Comparison of ENCODE assay signal across 9 cellular contexts in genomic region chr2:207149253-207150213, GRCh38. TPM values are rescaled to one million over a fixed set of nuclear protein-coding genes. Genes with fewer than 3 reads are reported as not detected.
DNase-seq lines count a peak whose midpoint lies in the region; ATAC-seq, FAIRE-seq and TF ChIP-seq lines count a peak whose summit lies in the region.
"Had no signal": no experiment of that assay in that cellular context is flagged by ENCODE, and none has a peak within 500 bp of the region (broad histone marks: within the 10 kb centered on the region; RNA-seq: fewer than 3 reads in every experiment).

No MANE protein-coding gene starts in this region.

- FAIRE-seq in H1 (lab: Jason Lieb, UNC): no peak
- FAIRE-seq: G401.6 had no signal

- 86% methylated on average over 6 of the region's 6 CpGs; no CpG with 5 or more reads in 1 of the 2 experiments for WGBS in H1 (ENCODE audit: extremely low coverage in 1 of 2, insufficient coverage in 1 of 2, insufficient read length in 1 of 2, insufficient replicate concordance in 2 of 2, low coverage in 1 of 2, low lambda C conversion rate in 2 of 2, missing lambda C conversion rate in 1 of 2), 2 experiments
- WGBS in transverse colon (ENCODE audit: low coverage in 1 of 2), 2 donors: 71 to 80% methylated on average over 2 to 6 of the region's 6 CpGs
- WGBS in neuronal stem cell (ENCODE audit: extremely low coverage in 2 of 2, insufficient read length in 2 of 2, insufficient replicate concordance in 1 of 2), 2 donors: no CpG with 5 or more reads among the region's 6 CpGs

- no peaks in the 10 kb centered on the region for H4K20me1 ChIP-seq in H1 (replicated peaks in 1 of 2; ENCODE audit: control insufficient read depth in 1 of 2, insufficient read depth in 2 of 2, low read length in 2 of 2)

- no peak overlapping the region for H4K5ac ChIP-seq in H1 (ENCODE audit: insufficient read length, low read depth, low read length)

- H3K27ac ChIP-seq in H1 (ENCODE audit: low read depth, low read length): no peak overlapping the region
- peak overlapping the region; percentile 14 to 53 (median 45) for H3K27ac ChIP-seq in transverse colon
- H3K27ac ChIP-seq in neuronal stem cell (replicated peaks; ENCODE audit: low read length): no peak overlapping the region

- POLR2A ChIA-PET in H1 (lab: Charles Lee; ENCODE audit: partially characterized antibody): interaction anchor here (1.0 to 9.2 kb wide), 2 partner anchors 15 to 17 kb away, joined by 3 to 103 read pairs; partner anchors contain the start of gene KLF7

- H3K27me3 ChIP-seq in H1 (replicated peaks in 1 of 4; ENCODE audit: control insufficient read depth in 3 of 4, extremely low read depth in 1 of 4, insufficient read depth in 3 of 4, low read length in 3 of 4) (no peaks in the 10 kb centered on the region), transverse colon (no peaks in the 10 kb centered on the region), neuronal stem cell (ENCODE audit: control insufficient read depth in 3 of 3, insufficient read depth in 3 of 3, low read depth in 1 of 3, low read length in 3 of 3) (no peaks in the 10 kb centered on the region)

- peaks cover 8 to 69% of the 10 kb centered on the region in 2 experiments; a peak in 3 of 4 replicates for H3K79me2 ChIP-seq in H1 (ENCODE audit: control insufficient read depth in 1 of 2, insufficient read depth in 2 of 2, low read length in 2 of 2)

- H3K4me2 ChIP-seq in H1 (ENCODE audit: insufficient read depth in 1 of 2, low read depth in 2 of 2, low read length in 2 of 2) (0 out of 4 replicates have a peak overlapping the region, but pooled peaks of 1 of the 2 experiments have one; percentile 13), neuronal stem cell (ENCODE audit: insufficient read depth, low read length, poor library complexity, severe bottlenecking) (no peak overlapping the region)

- peak overlapping the region; percentile 40; the same call in 1 of the 2 replicates for H2BK20ac ChIP-seq in H1 (ENCODE audit: low read length)

- H4K91ac ChIP-seq in H1 (replicated peaks; ENCODE audit: insufficient read length, low read length): peak overlapping the region; percentile 22
- no peak overlapping the region for H4K91ac ChIP-seq in neuronal stem cell (ENCODE audit: low read depth, low read length, poor library complexity)

- H4K8ac ChIP-seq in H1 (ENCODE audit: extremely low read depth, insufficient read depth, low read length) (no peak overlapping the region), neuronal stem cell (ENCODE audit: low read depth, low read length) (no peak overlapping the region)

- peaks cover 10 to 26% (median 22%) of the 10 kb centered on the region in 4 experiments; a peak in 6 of 7 replicates for H3K4me1 ChIP-seq in H1 (replicated peaks in 1 of 4; ENCODE audit: control insufficient read depth in 3 of 4, insufficient read depth in 4 of 4, low read length in 3 of 4)
- peaks cover 32 to 65% (median 44%) of the 10 kb centered on the region in 4 donors for H3K4me1 ChIP-seq in transverse colon
- H3K4me1 ChIP-seq in neuronal stem cell (ENCODE audit: control insufficient read depth in 2 of 2, insufficient read depth in 1 of 2, low read depth in 1 of 2, low read length in 2 of 2): peaks cover 22 to 47% of the 10 kb centered on the region in 2 donors

- H3K56ac ChIP-seq in H1 (replicated peaks; ENCODE audit: insufficient read length, low read depth, low read length): no peak overlapping the region

- peak overlapping the region; percentile 21; the same call in 1 of the 2 replicates for H2BK15ac ChIP-seq in H1 (ENCODE audit: low read length)
- H2BK15ac ChIP-seq in neuronal stem cell (ENCODE audit: low read length): no peak overlapping the region

- CTCF ChIA-PET in H1 (lab: Charles Lee; ENCODE audit: partially characterized antibody): no interaction called here

- TF ChIP-seq EP300 in H1 (IDR thresholded peaks at IDR 0.05; ENCODE audit: borderline replicate concordance in 1 of 2, low read depth in 2 of 2, low read length in 2 of 2) (no peak), transverse colon (IDR thresholded peaks at IDR 0.05; ENCODE audit: low read depth) (no peak)

- H3K9ac ChIP-seq in H1 (replicated peaks in 1 of 4; ENCODE audit: extremely low read depth in 1 of 4, low read depth in 3 of 4, low read length in 3 of 4): no peak overlapping the region
- no peak overlapping the region for H3K9ac ChIP-seq in neuronal stem cell (ENCODE audit: low read depth, low read length, poor library complexity)

- peak; percentile 23 for DNase-seq in AG10803 (ENCODE audit: low read depth)
- no peak for DNase-seq in H1 (ENCODE audit: low read depth in 1 of 2, low spot score in 2 of 2)
- DNase-seq in transverse colon: no peak
- no peak for DNase-seq in neuronal stem cell (ENCODE audit: low spot score)
- DNase-seq in AG08395 (ENCODE audit: low spot score): no peak
- DNase-seq in foreskin melanocyte: no peak

- no peak overlapping the region for H3K23ac ChIP-seq in H1 (ENCODE audit: insufficient read length)
- no peak overlapping the region for H3K23ac ChIP-seq in neuronal stem cell (ENCODE audit: low read depth, low read length, poor library complexity)

- 0 out of 2 replicates have a peak overlapping the region, but pooled peaks have one; percentile 5 for H3K18ac ChIP-seq in H1 (ENCODE audit: extremely low read depth, low read length)
- no peak overlapping the region for H3K18ac ChIP-seq in neuronal stem cell (ENCODE audit: low read length)

- ATAC-seq in GM19463 (IDR thresholded peaks at IDR 0.05; ENCODE audit: unreplicated experiment) (peak; percentile 81), HG03520 (IDR thresholded peaks at IDR 0.05; ENCODE audit: unreplicated experiment) (peak; percentile 74)

- in situ Hi-C loops in transverse colon (cut with MboI; ENCODE audit: low pct_ligation_motif_present in 1 of 4, low pct_unique_long_range_greater_than_20kb in 1 of 4, low sequenced_read_pairs in 3 of 4): loop anchor here in 1 of 4 donors (25.0 kb wide), 1 partner anchor 113 kb away; no protein-coding TSS in a partner anchor

- intact Hi-C loops in transverse colon (cut with DNase I; ENCODE audit: low total_unique reads): no loop called here

- H2BK120ac ChIP-seq in H1 (replicated peaks; ENCODE audit: low read depth, low read length): peak overlapping the region; percentile 10
- no peak overlapping the region for H2BK120ac ChIP-seq in neuronal stem cell (ENCODE audit: low read depth, low read length)

- H3K79me1 ChIP-seq in H1 (ENCODE audit: low read depth, low read length): peaks cover 9% of the 10 kb centered on the region
- peaks cover 2% of the 10 kb centered on the region for H3K79me1 ChIP-seq in neuronal stem cell (ENCODE audit: low read depth, low read length)

- H3K4me3 ChIP-seq in AG10803 (ENCODE audit: low read length) (no peak overlapping the region), H1 (ENCODE audit: extremely low read depth in 1 of 4, insufficient read depth in 2 of 4, low read depth in 3 of 4, low read length in 4 of 4) (no peak overlapping the region), transverse colon (no peak overlapping the region), neuronal stem cell (ENCODE audit: low read length in 2 of 2) (no peak overlapping the region)

- H3K9me3 ChIP-seq in H1 (ENCODE audit: insufficient read depth in 2 of 2, low read depth in 1 of 2, low read length in 1 of 2): no peaks in the 10 kb centered on the region
- no peaks in the 10 kb centered on the region for H3K9me3 ChIP-seq in transverse colon
- no peaks in the 10 kb centered on the region for H3K9me3 ChIP-seq in neuronal stem cell (replicated peaks in 1 of 2; ENCODE audit: control insufficient read depth in 2 of 2, insufficient read depth in 1 of 2, low read depth in 1 of 2, low read length in 2 of 2)

- H3K36me3 ChIP-seq in H1 (ENCODE audit: control insufficient read depth in 2 of 4, insufficient read depth in 4 of 4, low read length in 3 of 4): peaks cover 0 to 9% (median 0%) of the 10 kb centered on the region in 4 experiments; a peak in 2 of 8 replicates
- H3K36me3 ChIP-seq in transverse colon: no peaks in the 10 kb centered on the region
- H3K36me3 ChIP-seq in neuronal stem cell (replicated peaks in 1 of 2; ENCODE audit: control insufficient read depth in 2 of 2, insufficient read depth in 2 of 2, low read length in 2 of 2): peaks cover 0 to 43% of the 10 kb centered on the region in 2 donors

- TF ChIP-seq RAD21 in H1 (IDR thresholded peaks at IDR 0.05 in 1 of 2, conservative IDR thresholded peaks at IDR 0.05 in 1 of 2; ENCODE audit: low read depth in 2 of 2, low read length in 2 of 2): no peak

- H2AK5ac ChIP-seq in H1 (ENCODE audit: low read depth, low read length) (peak overlapping the region; percentile 7; the same call in 1 of the 2 replicates), neuronal stem cell (ENCODE audit: low read depth, low read length) (no peak overlapping the region)

- no peaks in the 10 kb centered on the region for H3K23me2 ChIP-seq in H1 (ENCODE audit: low read depth, low read length)

- H2BK12ac ChIP-seq in H1 (ENCODE audit: low read depth, low read length) (peak overlapping the region; percentile 10; the same call in 1 of the 2 replicates), neuronal stem cell (ENCODE audit: low read length) (no peak overlapping the region)

- H2AFZ ChIP-seq in H1 (ENCODE audit: low read length) (no peak overlapping the region), neuronal stem cell (ENCODE audit: low read length) (no peak overlapping the region)

- H3K4ac ChIP-seq in H1 (replicated peaks; ENCODE audit: insufficient read length, low read depth, low read length) (no peak overlapping the region), neuronal stem cell (ENCODE audit: low read length) (no peak overlapping the region)

- TF ChIP-seq POLR2A in H1 (IDR thresholded peaks at IDR 0.05; ENCODE audit: control extremely low read depth in 1 of 2, low read depth in 2 of 2, low read length in 2 of 2): no peak
- TF ChIP-seq POLR2A in transverse colon (IDR thresholded peaks at IDR 0.05): no peak

- H2BK5ac ChIP-seq in H1 (ENCODE audit: low read depth, low read length) (0 out of 2 replicates have a peak overlapping the region, but pooled peaks have one; percentile 13), neuronal stem cell (ENCODE audit: low read length) (no peak overlapping the region)

- H3K14ac ChIP-seq in H1 (ENCODE audit: insufficient read length) (no peak overlapping the region), neuronal stem cell (ENCODE audit: low read length) (no peak overlapping the region)

- no peak for TF ChIP-seq CTCF in AG10803 (conservative IDR thresholded peaks at IDR 0.05; ENCODE audit: low read length)
- no peak for TF ChIP-seq CTCF in H1 (IDR thresholded peaks at IDR 0.05; ENCODE audit: control extremely low read depth in 1 of 3, insufficient read depth in 1 of 3, low read depth in 1 of 3, low read length in 3 of 3)
- no peak for TF ChIP-seq CTCF in transverse colon (IDR thresholded peaks at IDR 0.05)

RNA-seq across cellular contexts. Expression of gene KLF7, which starts 16.2 kb away (rescaled TPM):
- total RNA-seq in H1 (2021; fragmentation: NEBNext Ultra II Directional; extraction: Animal tissue kit (Norgen Biotek cat#: 25700)): 21.3 and 23.3 TPM in 2 replicates
- 9.6 and 19.3 TPM in 2 replicates for polyA plus RNA-seq in H1 (2011; rRNA removed)
- 11.3 TPM for polyA plus RNA-seq in H1 (2011; cell fraction: cytosol; rRNA removed)
- polyA plus RNA-seq in H1 (2011; cell fraction: nucleus; rRNA removed): 28.7 TPM
- polyA plus RNA-seq in H1 (2012, experiment 1 of 2): 7.7 to 13.3 TPM (median 12.2 TPM) in 4 replicates
- polyA plus RNA-seq in H1 (2012, experiment 2 of 2): 1.4 TPM
- 16.1 TPM for polyA plus RNA-seq in H1 (2013, experiment 1 of 2)
- polyA plus RNA-seq in H1 (2013, experiment 2 of 2): 16.9 TPM
- polyA minus RNA-seq in H1 (2011; rRNA and poly(A)+ RNA removed): 21.9 and 35.0 TPM in 2 replicates
- polyA minus RNA-seq in H1 (2011; cell fraction: cytosol; rRNA and poly(A)+ RNA removed): 13.7 TPM
- 37.5 TPM for polyA minus RNA-seq in H1 (2011; cell fraction: nucleus; rRNA and poly(A)+ RNA removed)
- total RNA-seq in transverse colon: 10 to 100 TPM in 1 of 4 donors, 1 to 10 TPM in 3; 6.2 to 43.4 (median 6.8) TPM
- 10.9 TPM for polyA plus RNA-seq in neuronal stem cell (2013, experiment 1 of 2)
- polyA plus RNA-seq in neuronal stem cell (2013, experiment 2 of 2): 12.5 TPM

Comparison
In these comparisons a context has a peak if more than half of its experiments do, and no peak if none do; other contexts are left out.
1. H3K27ac ChIP-seq: peak in transverse colon (4 of 4); none in H1 (single experiment) and neuronal stem cell (single experiment).